ENCODE assay signal across 38 cellular contexts in genomic region chr4:89031272-89031671, GRCh38.
"Had no signal": no experiment of that assay in that cellular context is flagged by ENCODE, and none has a peak within 500 bp of the region (broad histone marks: within the 10 kb centered on the region; RNA-seq: fewer than 3 reads in every experiment).

No MANE protein-coding gene starts in this region.

- FAIRE-seq: astrocyte, bronchial epithelial cell had no signal

- H3K27ac Mint-ChIP-seq: activated naive CD4-positive, alpha-beta T cell treated with anti-CD3 and anti-CD28 coated beads, Interleukin-2, amount 10 ng/mL, durations not matched to agents 7 days and 5 days; activated naive CD4-positive, alpha-beta T cell treated with anti-CD3 and anti-CD28 coated beads, Interleukin-2, amount 50 U/mL, for 24 hours; activated naive CD4-positive, alpha-beta T cell treated with anti-CD3 and anti-CD28 coated beads, Interleukin-2, amount 50 U/mL, for 72 hours; activated naive CD8-positive, alpha-beta T cell; activated naive CD8-positive, alpha-beta T cell treated with anti-CD3 and anti-CD28 coated beads for 36 hours; activated naive CD8-positive, alpha-beta T cell treated with anti-CD3 and anti-CD28 coated beads, Interleukin-2, amount 10 ng/mL, durations not matched to agents 7 days and 5 days; activated naive CD8-positive, alpha-beta T cell treated with anti-CD3 and anti-CD28 coated beads, Interleukin-2, amount 50 U/mL, for 24 hours; activated T-cell treated with anti-CD3 and anti-CD28 coated beads, Interleukin-2, amount 50 U/mL, for 24 hours; activated T-cell treated with anti-CD3 and anti-CD28 coated beads, Interleukin-2, amount 50 U/mL, for 72 hours; activated T-helper 1 cell treated with anti-CD3 and anti-CD28 coated beads, Interleukin-12 subunit alpha, Interleukin-12 subunit beta, Interleukin-2, Interleukin-4 antibody, amounts not matched to agents 30 ng/mL and 10 ng/mL and 1 ng/mL, durations not matched to agents 14 hours and 24 hours and 36 hours; activated T-helper 17 cell treated with anti-CD3 and anti-CD28 coated beads, Interleukin-2, amount 50 U/mL, for 72 hours; activated T-helper 2 cell treated with anti-CD3 and anti-CD28 coated beads, Interferon-gamma antibody, Interleukin-2, Interleukin-4, amounts not matched to agents 10 μg/mL and 5 μg/mL and 100 μg/mL, durations not matched to agents 14 hours and 24 hours and 36 hours; brain had no signal

- H3K9me3 Mint-ChIP-seq: activated T-helper 17 cell treated with anti-CD3 and anti-CD28 coated beads, Interleukin-2, amount 50 U/mL, for 72 hours; central memory CD8-positive, alpha-beta T cell had no signal

- H3K36me3 Mint-ChIP-seq: activated naive CD8-positive, alpha-beta T cell treated with anti-CD3 and anti-CD28 coated beads for 36 hours had no signal

- H3K4me3 ChIP-seq: adrenal gland, ascending aorta, body of pancreas, breast epithelium, cardiac muscle cell had no signal

- H3K36me3 ChIP-seq: adrenal gland, ascending aorta, brain microvascular endothelial cell, breast epithelium, cardiac muscle cell had no signal

- H3K27me3 ChIP-seq: adrenal gland, ascending aorta, body of pancreas, brain microvascular endothelial cell, breast epithelium, cardiac muscle cell had no signal

- H3K27ac ChIP-seq: adrenal gland, ascending aorta, body of pancreas, brain microvascular endothelial cell, breast epithelium, cardiac muscle cell had no signal

- H3K4me3 Mint-ChIP-seq: activated naive CD4-positive, alpha-beta T cell treated with anti-CD3 and anti-CD28 coated beads, Interleukin-2, amount 10 ng/mL, durations not matched to agents 7 days and 5 days; activated naive CD4-positive, alpha-beta T cell treated with anti-CD3 and anti-CD28 coated beads, Interleukin-2, amount 50 U/mL, for 24 hours; activated naive CD8-positive, alpha-beta T cell; activated naive CD8-positive, alpha-beta T cell treated with anti-CD3 and anti-CD28 coated beads for 36 hours; activated naive CD8-positive, alpha-beta T cell treated with anti-CD3 and anti-CD28 coated beads, Interleukin-2, amount 10 ng/mL, durations not matched to agents 7 days and 5 days; activated naive CD8-positive, alpha-beta T cell treated with anti-CD3 and anti-CD28 coated beads, Interleukin-2, amount 50 U/mL, for 24 hours; activated T-cell treated with anti-CD3 and anti-CD28 coated beads, Interleukin-2, amount 50 U/mL, for 24 hours; activated T-cell treated with anti-CD3 and anti-CD28 coated beads, Interleukin-2, amount 50 U/mL, for 4 hours; activated T-cell treated with anti-CD3 and anti-CD28 coated beads, Interleukin-2, amount 50 U/mL, for 72 hours; activated T-helper 1 cell treated with anti-CD3 and anti-CD28 coated beads, Interleukin-12 subunit alpha, Interleukin-12 subunit beta, Interleukin-2, Interleukin-4 antibody, amounts not matched to agents 30 ng/mL and 10 ng/mL and 1 ng/mL, durations not matched to agents 14 hours and 24 hours and 36 hours; activated T-helper 17 cell treated with anti-CD3 and anti-CD28 coated beads, Interleukin-2, amount 50 U/mL, for 72 hours; brain; central memory CD8-positive, alpha-beta T cell had no signal

- H3K4me1 ChIP-seq: adrenal gland, ascending aorta, body of pancreas, breast epithelium had no signal

- H3K9me3 ChIP-seq: adrenal gland, body of pancreas had no signal

- ATAC-seq: activated naive CD4-positive, alpha-beta T cell treated with anti-CD3 and anti-CD28 coated beads, Interleukin-2, amount 50 U/mL, for 72 hours; activated naive CD8-positive, alpha-beta T cell treated with anti-CD3 and anti-CD28 coated beads, Interleukin-2, amount 50 U/mL, for 24 hours; activated T-cell treated with anti-CD3 and anti-CD28 coated beads, Interleukin-2, amount 50 U/mL, for 4 hours; activated T-cell treated with anti-CD3 and anti-CD28 coated beads, Interleukin-2, amount 50 U/mL, for 72 hours; activated T-helper 17 cell treated with anti-CD3 and anti-CD28 coated beads, Interleukin-2, amount 50 U/mL, for 72 hours; body of pancreas had no signal

- H3K4me1 Mint-ChIP-seq: activated T-helper 17 cell treated with anti-CD3 and anti-CD28 coated beads, Interleukin-2, amount 50 U/mL, for 72 hours; central memory CD8-positive, alpha-beta T cell had no signal

- H3K27me3 Mint-ChIP-seq: activated naive CD4-positive, alpha-beta T cell treated with anti-CD3 and anti-CD28 coated beads, Interleukin-2, amount 10 ng/mL, durations not matched to agents 7 days and 5 days; activated naive CD8-positive, alpha-beta T cell treated with anti-CD3 and anti-CD28 coated beads, Interleukin-2, amount 50 U/mL, for 24 hours; activated T-helper 17 cell treated with anti-CD3 and anti-CD28 coated beads, Interleukin-2, amount 50 U/mL, for 72 hours; brain; central memory CD8-positive, alpha-beta T cell had no signal

- DNase-seq: activated effector memory CD4-positive, alpha-beta T cell treated with anti-CD3 and anti-CD28 coated beads, Interleukin-2, amount 50 U/mL, for 16 hours; activated effector memory CD4-positive, alpha-beta T cell treated with Interleukin-2 at 50 U/mL for 16 hours; activated gamma-delta T cell treated with Interleukin-2 at 50 U/mL for 16 hours; activated naive CD4-positive, alpha-beta T cell; activated naive CD4-positive, alpha-beta T cell treated with anti-CD3 and anti-CD28 coated beads, Interleukin-2, amount 10 ng/mL, durations not matched to agents 7 days and 5 days; activated naive CD4-positive, alpha-beta T cell treated with anti-CD3 and anti-CD28 coated beads, Interleukin-2, amount 50 U/mL, for 16 hours; activated naive CD4-positive, alpha-beta T cell treated with Interleukin-2 at 50 U/mL for 16 hours; activated naive CD8-positive, alpha-beta T cell treated with anti-CD3 and anti-CD28 coated beads for 36 hours; activated naive CD8-positive, alpha-beta T cell treated with anti-CD3 and anti-CD28 coated beads, Interleukin-2, amount 10 ng/mL, durations not matched to agents 7 days and 5 days; activated naive CD8-positive, alpha-beta T cell treated with anti-CD3 and anti-CD28 coated beads, Interleukin-2, amount 50 U/mL, for 24 hours; activated T-cell treated with anti-CD3 and anti-CD28 coated beads, Interleukin-2, amount 50 U/mL, for 1 hour; activated T-cell treated with anti-CD3 and anti-CD28 coated beads, Interleukin-2, amount 50 U/mL, for 24 hours; activated T-cell treated with anti-CD3 and anti-CD28 coated beads, Interleukin-2, amount 50 U/mL, for 4 hours; activated T-cell treated with anti-CD3 and anti-CD28 coated beads, Interleukin-2, amount 50 U/mL, for 48 hours; activated T-cell treated with anti-CD3 and anti-CD28 coated beads, Interleukin-2, amount 50 U/mL, for 72 hours; adrenal gland; amniotic stem cell; amygdala; anterior cingulate cortex; aorta; body of pancreas; brain microvascular endothelial cell; caudate nucleus; central memory CD4-positive, alpha-beta T cell; cerebellar nuclear complex had no signal
